Comparison of ENCODE assay signal across 9 cellular contexts in the genomic region with DNA sequence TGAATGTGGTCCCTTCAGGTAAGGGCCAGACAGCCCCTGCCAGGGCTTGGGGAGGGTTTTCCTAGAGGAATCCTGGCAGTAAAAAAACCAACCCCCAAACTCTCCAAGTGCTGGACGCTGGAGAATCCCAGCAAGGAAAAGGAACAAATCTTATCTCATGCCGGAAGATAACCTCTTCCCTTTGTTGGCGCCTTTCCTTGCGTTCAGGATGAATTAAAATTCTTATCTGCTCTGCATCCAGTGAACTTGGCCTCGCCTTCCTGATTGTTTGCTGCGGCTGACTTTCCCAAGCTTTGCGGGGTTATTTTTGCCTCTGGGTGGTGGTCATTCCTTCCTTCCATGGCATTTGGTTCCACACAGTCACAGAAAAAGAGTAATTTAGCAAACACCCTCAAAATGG.
A peak's percentile ranks its signal among the peaks of the same experiment; 100 is the strongest.
DNase-seq lines count a peak whose midpoint lies in the region; ATAC-seq and TF ChIP-seq lines count a peak whose summit lies in the region.
"Had no signal": no experiment of that assay in that cellular context is flagged by ENCODE, and none has a peak within 500 bp of the region (broad histone marks: within the 10 kb centered on the region; RNA-seq: fewer than 3 reads in every experiment).

No MANE protein-coding gene starts in this region.

- H3K4me1 Mint-ChIP-seq in activated naive CD4-positive, alpha-beta T cell treated with anti-CD3 and anti-CD28 coated beads, Interleukin-2, amount 10 ng/mL, durations not matched to agents 7 days and 5 days: peaks cover 6% of the 10 kb centered on the region
- H3K4me1 Mint-ChIP-seq in memory B cell: peaks cover 3% of the 10 kb centered on the region
- H3K4me1 Mint-ChIP-seq in type B pancreatic cell (ENCODE audit: unreplicated experiment): peaks cover 24% of the 10 kb centered on the region

- H3K27me3 Mint-ChIP-seq in activated naive CD4-positive, alpha-beta T cell treated with anti-CD3 and anti-CD28 coated beads, Interleukin-2, amount 10 ng/mL, durations not matched to agents 7 days and 5 days: peaks cover 68% of the 10 kb centered on the region
- peaks cover 10% of the 10 kb centered on the region for H3K27me3 Mint-ChIP-seq in memory B cell
- peaks cover 28% of the 10 kb centered on the region for H3K27me3 Mint-ChIP-seq in type B pancreatic cell

- peaks cover 2% of the 10 kb centered on the region for H3K9me3 Mint-ChIP-seq in activated naive CD4-positive, alpha-beta T cell treated with anti-CD3 and anti-CD28 coated beads, Interleukin-2, amount 10 ng/mL, durations not matched to agents 7 days and 5 days
- H3K9me3 Mint-ChIP-seq in memory B cell (no peaks in the 10 kb centered on the region), type B pancreatic cell (peaks cover 7% of the 10 kb centered on the region)

- CTCF ChIA-PET in activated naive CD4-positive, alpha-beta T cell treated with anti-CD3 and anti-CD28 coated beads, Interleukin-2, amount 10 ng/mL, durations not matched to agents 7 days and 5 days (lab: Charles Lee): interaction anchor here (0.7 kb wide), 2 partner anchors 642 to 840 kb away, joined by 3 read pairs; no protein-coding TSS in a partner anchor

- H3K27ac Mint-ChIP-seq in activated naive CD4-positive, alpha-beta T cell treated with anti-CD3 and anti-CD28 coated beads, Interleukin-2, amount 10 ng/mL, durations not matched to agents 7 days and 5 days: no peak overlapping the region
- H3K27ac Mint-ChIP-seq in memory B cell (no peak overlapping the region), type B pancreatic cell (peak overlapping the region; percentile 34)

- no peaks in the 10 kb centered on the region for H3K36me3 Mint-ChIP-seq in activated naive CD4-positive, alpha-beta T cell treated with anti-CD3 and anti-CD28 coated beads, Interleukin-2, amount 10 ng/mL, durations not matched to agents 7 days and 5 days
- no peaks in the 10 kb centered on the region for H3K36me3 Mint-ChIP-seq in memory B cell
- H3K36me3 Mint-ChIP-seq in type B pancreatic cell: no peaks in the 10 kb centered on the region

- no peak for TF ChIP-seq CTCF in type B pancreatic cell (conservative IDR thresholded peaks at IDR 0.05)

- peak overlapping the region; percentile 63 for H3K4me3 Mint-ChIP-seq in activated naive CD4-positive, alpha-beta T cell treated with anti-CD3 and anti-CD28 coated beads, Interleukin-2, amount 10 ng/mL, durations not matched to agents 7 days and 5 days
- peak overlapping the region; percentile 75 for H3K4me3 Mint-ChIP-seq in memory B cell
- peak overlapping the region; percentile 89 for H3K4me3 Mint-ChIP-seq in type B pancreatic cell

- DNase-seq in activated naive CD4-positive, alpha-beta T cell treated with anti-CD3 and anti-CD28 coated beads, Interleukin-2, amount 10 ng/mL, durations not matched to agents 7 days and 5 days: no peak
- DNase-seq in activated naive CD4-positive, alpha-beta T cell treated with anti-CD3 and anti-CD28 coated beads, Interleukin-2, amount 50 U/mL, for 16 hours: no peak
- DNase-seq in dermis blood vessel endothelial cell (peak; percentile 64), memory B cell (ENCODE audit: low spot score in 2 of 2) (no peak), type B pancreatic cell (ENCODE audit: extremely low spot score, unreplicated experiment) (no peak), SHP77 (lab: John Stamatoyannopoulos, UW) (no peak), UCSD-AML1 (lab: John Stamatoyannopoulos, UW; ENCODE audit: unreplicated experiment) (no peak)
- DNase-seq: DND-41 had no signal

- no peak for ATAC-seq in memory B cell (ENCODE audit: low read depth)
- no peak for ATAC-seq in HG03439 (IDR thresholded peaks at IDR 0.05; ENCODE audit: unreplicated experiment)
